In the genomic region with DNA sequence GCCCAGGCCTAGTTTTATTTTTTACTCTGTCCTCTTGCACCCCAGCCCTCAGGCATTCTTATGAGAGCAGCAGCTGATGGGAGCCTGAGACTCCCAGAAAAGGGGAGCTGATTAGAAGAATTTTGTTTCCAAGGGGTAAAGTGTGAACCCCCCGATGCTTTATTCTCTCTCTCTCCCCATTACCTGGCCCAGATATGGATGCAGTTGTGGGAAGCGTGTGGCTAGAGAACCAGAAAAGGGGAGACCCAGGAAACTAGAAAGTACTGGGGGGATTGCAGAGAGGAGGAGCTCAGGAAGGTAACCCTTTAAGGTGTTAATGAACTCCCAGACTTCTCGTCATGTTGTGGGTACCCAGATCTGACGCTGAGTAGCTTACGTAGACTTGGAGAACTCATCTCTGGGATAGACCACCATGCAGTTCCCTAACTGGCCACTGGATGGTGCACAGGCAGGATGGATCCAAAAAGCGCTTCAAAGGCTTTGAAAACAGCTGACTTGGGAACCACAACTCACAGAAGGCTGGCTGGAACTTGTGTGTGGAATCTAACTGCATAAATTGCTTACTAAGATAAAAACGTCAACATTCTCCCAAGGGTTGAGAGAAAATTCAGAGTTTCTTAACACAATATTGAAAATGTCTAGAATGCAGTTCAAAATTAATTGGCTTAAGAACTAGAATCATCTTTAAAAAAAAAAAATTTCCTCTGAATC, we compare ENCODE assay signal across 8 cellular contexts.
DNase-seq lines count a peak whose midpoint lies in the region; ATAC-seq and TF ChIP-seq lines count a peak whose summit lies in the region.

No MANE protein-coding gene starts in this region.

- H3K9me3 ChIP-seq in left lung, result no peaks in the 10 kb centered on the region

- no peak overlapping the region for H3K27ac Mint-ChIP-seq in activated CD4-positive, alpha-beta T cell treated with anti-CD3 and anti-CD28 coated beads, Interleukin-2, amount 10 ng/mL, durations not matched to agents 24 days and 14 days

- H3K27ac ChIP-seq in coronary artery (no peak overlapping the region), left lung (no peak overlapping the region)

- peaks cover 12% of the 10 kb centered on the region for H3K36me3 Mint-ChIP-seq in activated CD4-positive, alpha-beta T cell treated with anti-CD3 and anti-CD28 coated beads, Interleukin-2, amount 10 ng/mL, durations not matched to agents 24 days and 14 days (ENCODE audit: low read depth)

- DNase-seq in ELR (ENCODE audit: low read depth), result peak; percentile 80
- peak; percentile 68 for DNase-seq in NCI-H345 (lab: John Stamatoyannopoulos, UW)
- DNase-seq in activated CD4-positive, alpha-beta T cell treated with anti-CD3 and anti-CD28 coated beads, Interleukin-2, amount 10 ng/mL, durations not matched to agents 24 days and 14 days, result peak; percentile 94
- no peak for DNase-seq in coronary artery (ENCODE audit: low spot score)
- peak in 1 of 2 donors; percentile 74 for DNase-seq in left lung
- peak; percentile 58 to 68 (median 63) for DNase-seq in stimulated activated CD4-positive, alpha-beta T cell treated with anti-CD3 and anti-CD28 coated beads, TNF-alpha, amount 100 ng/mL, for 4 hours (ENCODE audit: low read depth in 3 of 3)

- peaks cover 6 to 15% of the 10 kb centered on the region in 2 donors for H3K4me1 ChIP-seq in left lung

- H3K4me3 ChIP-seq in coronary artery, result no peak overlapping the region
- H3K4me3 ChIP-seq in left lung, result no peak overlapping the region

- TF ChIP-seq CTCF in coronary artery (IDR thresholded peaks at IDR 0.05) (peak; percentile 95), left lung (IDR thresholded peaks at IDR 0.05) (peak; percentile 96)

- no peaks in the 10 kb centered on the region for H3K9me3 Mint-ChIP-seq in activated CD4-positive, alpha-beta T cell treated with anti-CD3 and anti-CD28 coated beads, Interleukin-2, amount 10 ng/mL, durations not matched to agents 24 days and 14 days

- H3K27me3 ChIP-seq in left lung, result no peaks in the 10 kb centered on the region

- intact Hi-C loops in activated CD4-positive, alpha-beta T cell treated with anti-CD3 and anti-CD28 coated beads, Interleukin-2, amount 10 ng/mL, durations not matched to agents 24 days and 14 days (cut with micrococcal nuclease), result loop anchor here (5.0 kb wide), 1 partner anchor 98 kb away; no protein-coding TSS in a partner anchor
- intact Hi-C loops in left lung (cut with DNase I), result no loop called here

- no peak overlapping the region for H3K4me3 Mint-ChIP-seq in activated CD4-positive, alpha-beta T cell treated with anti-CD3 and anti-CD28 coated beads, Interleukin-2, amount 10 ng/mL, durations not matched to agents 24 days and 14 days

- peaks cover 0 to 16% of the 10 kb centered on the region in 2 donors for H3K36me3 ChIP-seq in left lung

- no peaks in the 10 kb centered on the region for H3K27me3 Mint-ChIP-seq in activated CD4-positive, alpha-beta T cell treated with anti-CD3 and anti-CD28 coated beads, Interleukin-2, amount 10 ng/mL, durations not matched to agents 24 days and 14 days

- ATAC-seq in HG02588 (IDR thresholded peaks at IDR 0.05; ENCODE audit: unreplicated experiment) (peak; percentile 63), left lung (peak; percentile 99), HG02798 (IDR thresholded peaks at IDR 0.05; ENCODE audit: poor library complexity, unreplicated experiment) (no peak)

- H3K4me1 Mint-ChIP-seq in activated CD4-positive, alpha-beta T cell treated with anti-CD3 and anti-CD28 coated beads, Interleukin-2, amount 10 ng/mL, durations not matched to agents 24 days and 14 days, result peaks cover 10% of the 10 kb centered on the region
